ENCODE assay signal across 19 cellular contexts in the genomic region with DNA sequence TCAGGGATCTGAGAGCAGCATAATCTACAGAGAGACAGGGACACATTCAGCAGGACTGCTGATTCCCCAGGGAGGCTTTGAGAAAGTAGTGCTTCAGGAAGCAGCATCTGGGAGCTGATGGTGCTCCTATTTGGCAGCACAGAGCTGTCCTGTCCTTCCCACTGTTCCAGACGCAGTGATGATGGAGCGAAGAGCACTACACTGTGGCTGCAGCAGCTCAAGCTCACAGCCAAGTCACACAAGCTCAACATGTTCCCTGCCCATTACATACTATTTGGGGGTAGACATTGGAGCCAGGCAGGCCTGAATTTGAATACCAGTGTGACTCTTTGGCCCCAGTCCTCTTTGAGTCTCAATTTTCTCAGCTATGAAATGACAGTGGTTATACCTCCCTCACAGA. TPM values are rescaled to one million over a fixed set of nuclear protein-coding genes. Genes with fewer than 3 reads are reported as not detected.
DNase-seq lines count a peak whose midpoint lies in the region; ATAC-seq, FAIRE-seq and TF ChIP-seq lines count a peak whose summit lies in the region.
"Had no signal": no experiment of that assay in that cellular context is flagged by ENCODE, and none has a peak within 500 bp of the region (broad histone marks: within the 10 kb centered on the region; RNA-seq: fewer than 3 reads in every experiment).

No MANE protein-coding gene starts in this region.

- no peak overlapping the region for H3K4me3 Mint-ChIP-seq in activated CD8-positive, alpha-beta T cell treated with anti-CD3 and anti-CD28 coated beads, Interleukin-2, amount 10 ng/mL, durations not matched to agents 7 days and 5 days
- no peak overlapping the region for H3K4me3 Mint-ChIP-seq in activated CD8-positive, alpha-beta T cell treated with anti-CD3 and anti-CD28 coated beads for 36 hours
- H3K4me3 Mint-ChIP-seq in CD4-positive, CD25-positive, alpha-beta regulatory T cell, result peak overlapping the region in 1 of 4 donors; percentile 53
- H3K4me3 Mint-ChIP-seq: CD4-positive, alpha-beta T cell; HFFc6 had no signal

- peaks cover 21% of the 10 kb centered on the region for H3K9me3 Mint-ChIP-seq in activated CD8-positive, alpha-beta T cell treated with anti-CD3 and anti-CD28 coated beads, Interleukin-2, amount 10 ng/mL, durations not matched to agents 7 days and 5 days (ENCODE audit: insufficient read depth)
- no peaks in the 10 kb centered on the region for H3K9me3 Mint-ChIP-seq in activated CD8-positive, alpha-beta T cell treated with anti-CD3 and anti-CD28 coated beads for 36 hours
- H3K9me3 Mint-ChIP-seq in CD4-positive, CD25-positive, alpha-beta regulatory T cell, result peaks cover 0 to 2% (median 0%) of the 10 kb centered on the region in 7 donors
- H3K9me3 Mint-ChIP-seq: CD4-positive, alpha-beta T cell; HFFc6 had no signal

- in situ Hi-C loops in Panc1 (cut with HindIII; ENCODE audit: low pct_unique_long_range_greater_than_20kb, low sequenced_read_pairs) (no loop called here), K562 (cut with MboI) (no loop called here)

- H3K27ac Mint-ChIP-seq in activated CD8-positive, alpha-beta T cell treated with anti-CD3 and anti-CD28 coated beads, Interleukin-2, amount 10 ng/mL, durations not matched to agents 7 days and 5 days, result peak overlapping the region; percentile 31
- H3K27ac Mint-ChIP-seq in activated CD8-positive, alpha-beta T cell treated with anti-CD3 and anti-CD28 coated beads for 36 hours, result no peak overlapping the region
- peak overlapping the region in 2 of 3 donors; percentile 19 to 42 for H3K27ac Mint-ChIP-seq in CD4-positive, CD25-positive, alpha-beta regulatory T cell
- H3K27ac Mint-ChIP-seq: CD4-positive, alpha-beta T cell; HFFc6 had no signal

- no peak overlapping the region for H3K27ac ChIP-seq in CD4-positive, CD25-positive, alpha-beta regulatory T cell (ENCODE audit: insufficient read depth, low read length, poor library complexity, severe bottlenecking)
- H3K27ac ChIP-seq in Panc1 (ENCODE audit: low read length) (peak overlapping the region; percentile 55), K562 (ENCODE audit: extremely low read depth, low read depth, low read length) (no peak overlapping the region)
- H3K27ac ChIP-seq: SJCRH30 had no signal

- H3K4me2 ChIP-seq in K562 (ENCODE audit: insufficient read depth, low read length), result no peak overlapping the region

- TF ChIP-seq POLR2A in K562 (conservative IDR thresholded peaks at IDR 0.05), result no peak

- FAIRE-seq in K562 (lab: Jason Lieb, UNC), result no peak
- FAIRE-seq: GM19239 had no signal

- H3K36me3 Mint-ChIP-seq in activated CD8-positive, alpha-beta T cell treated with anti-CD3 and anti-CD28 coated beads, Interleukin-2, amount 10 ng/mL, durations not matched to agents 7 days and 5 days (ENCODE audit: low read depth), result peaks cover 27% of the 10 kb centered on the region
- H3K36me3 Mint-ChIP-seq in activated CD8-positive, alpha-beta T cell treated with anti-CD3 and anti-CD28 coated beads for 36 hours (ENCODE audit: low read depth), result no peaks in the 10 kb centered on the region
- H3K36me3 Mint-ChIP-seq in CD4-positive, CD25-positive, alpha-beta regulatory T cell, result peaks cover 3% of the 10 kb centered on the region

- H3K36me3 ChIP-seq in CD4-positive, CD25-positive, alpha-beta regulatory T cell (ENCODE audit: control insufficient read depth, insufficient read depth, low read length), result no peaks in the 10 kb centered on the region
- H3K36me3 ChIP-seq in Panc1 (ENCODE audit: control insufficient read depth, insufficient read depth, low read length) (no peaks in the 10 kb centered on the region), K562 (ENCODE audit: control insufficient read depth, insufficient read depth, low read length) (no peaks in the 10 kb centered on the region)
- H3K36me3 ChIP-seq: SJCRH30 had no signal

- H3K9me3 ChIP-seq in CD4-positive, CD25-positive, alpha-beta regulatory T cell (ENCODE audit: control insufficient read depth in 2 of 2, low read length in 2 of 2), result no peaks in the 10 kb centered on the region
- H3K9me3 ChIP-seq in Panc1 (ENCODE audit: control insufficient read depth, insufficient read depth, low read depth, low read length), result no peaks in the 10 kb centered on the region
- no peaks in the 10 kb centered on the region for H3K9me3 ChIP-seq in K562 (replicated peaks; ENCODE audit: control insufficient read depth, insufficient read depth, low read depth, low read length)
- H3K9me3 ChIP-seq: SJCRH30 had no signal

- no peak for TF ChIP-seq RAD21 in K562 (CRISPR knock-in tag; conservative IDR thresholded peaks at IDR 0.05 in 1 of 2, IDR thresholded peaks at IDR 0.05 in 1 of 2)

- H3K27me3 ChIP-seq in CD4-positive, CD25-positive, alpha-beta regulatory T cell (ENCODE audit: control insufficient read depth, insufficient read depth, low read length), result no peaks in the 10 kb centered on the region
- no peaks in the 10 kb centered on the region for H3K27me3 ChIP-seq in Panc1 (ENCODE audit: control insufficient read depth, insufficient read depth, low read length)
- no peaks in the 10 kb centered on the region for H3K27me3 ChIP-seq in K562 (ENCODE audit: control insufficient read depth in 2 of 2, insufficient read depth in 2 of 2, low read length in 2 of 2)
- H3K27me3 ChIP-seq: SJCRH30 had no signal

- peaks cover 71% of the 10 kb centered on the region for H3K4me1 Mint-ChIP-seq in activated CD8-positive, alpha-beta T cell treated with anti-CD3 and anti-CD28 coated beads, Interleukin-2, amount 10 ng/mL, durations not matched to agents 7 days and 5 days (ENCODE audit: low read depth)
- H3K4me1 Mint-ChIP-seq in activated CD8-positive, alpha-beta T cell treated with anti-CD3 and anti-CD28 coated beads for 36 hours (ENCODE audit: low read depth), result peaks cover 52% of the 10 kb centered on the region
- peaks cover 41 to 68% (median 55%) of the 10 kb centered on the region in 4 donors for H3K4me1 Mint-ChIP-seq in CD4-positive, CD25-positive, alpha-beta regulatory T cell

- TF ChIP-seq EP300 in K562 (IDR thresholded peaks at IDR 0.05; ENCODE audit: low read length), result no peak

- H3K9ac ChIP-seq in K562 (ENCODE audit: insufficient read depth in 1 of 2, low read depth in 2 of 2, low read length in 2 of 2), result peak overlapping the region in 1 of 2 experiments; percentile 7; a peak in 1 of 4 replicates

- no peak for DNase-seq in activated CD8-positive, alpha-beta T cell treated with anti-CD3 and anti-CD28 coated beads, Interleukin-2, amount 10 ng/mL, durations not matched to agents 7 days and 5 days
- no peak for DNase-seq in activated CD8-positive, alpha-beta T cell treated with anti-CD3 and anti-CD28 coated beads for 36 hours
- DNase-seq in CD4-positive, CD25-positive, alpha-beta regulatory T cell, result no peak
- DNase-seq in Panc1 (ENCODE audit: low read depth, low spot score) (no peak), K562 (ENCODE audit: extremely low read depth in 1 of 4, low spot score in 3 of 4) (no peak), HEK293T (ENCODE audit: extremely low spot score) (no peak)
- DNase-seq: ACHN; AML-193; CD4-positive, alpha-beta T cell; HFFc6; Kasumi-1; MM.1S; NCI-H1092 treated with DMSO at 0.1 percent for 48 hours; NCI-H1694; NCI-H524; SJCRH30 had no signal

- intact Hi-C loops in activated CD8-positive, alpha-beta T cell treated with anti-CD3 and anti-CD28 coated beads for 36 hours (cut with micrococcal nuclease), result loop anchor here (5.0 kb wide), 1 partner anchor 72 kb away; no protein-coding TSS in a partner anchor
- intact Hi-C loops in Panc1 (cut with micrococcal nuclease; ENCODE audit: unreplicated experiment) (no loop called here), K562 (cut with micrococcal nuclease) (no loop called here)

- POLR2A ChIA-PET in activated CD8-positive, alpha-beta T cell treated with anti-CD3 and anti-CD28 coated beads, Interleukin-2, amount 10 ng/mL, durations not matched to agents 7 days and 5 days (lab: Charles Lee), result no interaction called here
- POLR2A ChIA-PET in activated CD8-positive, alpha-beta T cell treated with anti-CD3 and anti-CD28 coated beads for 36 hours (lab: Charles Lee), result interaction anchor here (1.2 to 3.7 kb wide), 2 partner anchors 15 to 101 kb away, joined by 3 to 22 read pairs; partner anchors contain the start of genes GALM and SRSF7
- POLR2A ChIA-PET in Panc1 (lab: Charles Lee) (interaction anchor here (0.6 kb wide), 1 partner anchor 101 kb away, joined by 3 read pairs; no protein-coding TSS in a partner anchor), K562 (lab: Yijun Ruan, JAX) (no interaction called here), HEK293T (lab: Yijun Ruan, JAX) (interaction anchor here (0.7 to 1.8 kb wide), 3 partner anchors 11 to 101 kb away, joined by 3 to 4 read pairs (median 3); partner anchors contain the start of genes GALM and SRSF7)

- no peaks in the 10 kb centered on the region for H4K20me1 ChIP-seq in K562 (replicated peaks; ENCODE audit: control insufficient read depth, insufficient read depth, low read length)

- 96% methylated on average over 2 of the region's 2 CpGs for whole genome bisulfite sequencing in K562 (ENCODE audit: insufficient coverage, low coverage, missing lambda C conversion rate)

- no peak overlapping the region for H3K4me3 ChIP-seq in CD4-positive, CD25-positive, alpha-beta regulatory T cell (ENCODE audit: low read depth, low read length)
- H3K4me3 ChIP-seq in Panc1 (ENCODE audit: low read depth in 2 of 2, low read length in 2 of 2) (no peak overlapping the region), K562 (no peak overlapping the region)
- H3K4me3 ChIP-seq: SJCRH30 had no signal

- no peak for ATAC-seq in activated CD8-positive, alpha-beta T cell treated with anti-CD3 and anti-CD28 coated beads, Interleukin-2, amount 10 ng/mL, durations not matched to agents 7 days and 5 days
- ATAC-seq in activated CD8-positive, alpha-beta T cell treated with anti-CD3 and anti-CD28 coated beads for 36 hours, result no peak
- no peak for ATAC-seq in CD4-positive, CD25-positive, alpha-beta regulatory T cell (ENCODE audit: low read depth in 2 of 2)
- ATAC-seq in Panc1, result 0 out of 2 replicates have a peak, but pooled peaks have one; percentile 14
- ATAC-seq in K562, result no peak
- no peak for ATAC-seq in HG03039 (IDR thresholded peaks at IDR 0.05; ENCODE audit: unreplicated experiment)

- CTCF ChIA-PET in activated CD8-positive, alpha-beta T cell treated with anti-CD3 and anti-CD28 coated beads, Interleukin-2, amount 10 ng/mL, durations not matched to agents 7 days and 5 days (lab: Charles Lee), result interaction anchor here (0.9 to 1.3 kb wide), 2 partner anchors 16 to 69 kb away, joined by 3 to 4 read pairs; partner anchors contain the start of gene GALM
- CTCF ChIA-PET in activated CD8-positive, alpha-beta T cell treated with anti-CD3 and anti-CD28 coated beads for 36 hours (lab: Charles Lee), result interaction anchor here (1.0 to 3.8 kb wide), 3 partner anchors 15 to 71 kb away, joined by 4 to 48 read pairs (median 5); partner anchors contain the start of gene GALM
- CTCF ChIA-PET in Panc1 (lab: Charles Lee), result interaction anchor here (0.6 kb wide), 1 partner anchor 68 kb away, joined by 8 read pairs; no protein-coding TSS in a partner anchor
- CTCF ChIA-PET in K562 (lab: Yijun Ruan, JAX; ENCODE audit: low intra/inter-chr PET ratio), result no interaction called here
- CTCF ChIA-PET in HEK293T (lab: Yijun Ruan, JAX), result no interaction called here

- H3K27me3 Mint-ChIP-seq in activated CD8-positive, alpha-beta T cell treated with anti-CD3 and anti-CD28 coated beads, Interleukin-2, amount 10 ng/mL, durations not matched to agents 7 days and 5 days (ENCODE audit: low read depth), result no peaks in the 10 kb centered on the region
- H3K27me3 Mint-ChIP-seq in activated CD8-positive, alpha-beta T cell treated with anti-CD3 and anti-CD28 coated beads for 36 hours, result no peaks in the 10 kb centered on the region
- no peaks in the 10 kb centered on the region for H3K27me3 Mint-ChIP-seq in CD4-positive, CD25-positive, alpha-beta regulatory T cell
- H3K27me3 Mint-ChIP-seq: CD4-positive, alpha-beta T cell had no signal

- no peaks in the 10 kb centered on the region for H3K9me1 ChIP-seq in K562 (ENCODE audit: control insufficient read depth, insufficient read depth, low read length)

- BruUV-seq in Panc1 (replicated peaks; lab: Mats Ljungman, UMichigan) (no TSS peak), K562 (replicated peaks; lab: Mats Ljungman, UMichigan) (no TSS peak)

- peaks cover 43% of the 10 kb centered on the region for H3K4me1 ChIP-seq in CD4-positive, CD25-positive, alpha-beta regulatory T cell (ENCODE audit: control insufficient read depth, insufficient read depth, low read length, poor library complexity, severe bottlenecking)
- peaks cover 20% of the 10 kb centered on the region; the same call in 1 of the 2 replicates for H3K4me1 ChIP-seq in Panc1 (ENCODE audit: control insufficient read depth, insufficient read depth, low read length)
- H3K4me1 ChIP-seq in K562 (replicated peaks in 1 of 2; ENCODE audit: control insufficient read depth in 2 of 2, insufficient read depth in 2 of 2, low read length in 2 of 2), result peaks cover 38 to 67% of the 10 kb centered on the region in 2 experiments

- H3K79me2 ChIP-seq in K562 (ENCODE audit: control insufficient read depth, insufficient read depth, low read length), result no peaks in the 10 kb centered on the region

- TF ChIP-seq CTCF in activated CD8-positive, alpha-beta T cell treated with anti-CD3 and anti-CD28 coated beads for 36 hours (IDR thresholded peaks at IDR 0.05), result no peak
- TF ChIP-seq CTCF in Panc1 (IDR thresholded peaks at IDR 0.05) (no peak), K562 (IDR thresholded peaks at IDR 0.05 in 2 of 3, conservative IDR thresholded peaks at IDR 0.05 in 1 of 3; ENCODE audit: insufficient read depth in 2 of 3, low read depth in 1 of 3, low read length in 3 of 3) (no peak)

- H2AFZ ChIP-seq in K562 (ENCODE audit: low read depth, low read length), result 0 out of 2 replicates have a peak overlapping the region, but pooled peaks have one; percentile 5

RNA-seq across cellular contexts. Expression of gene GALM, which starts 15.2 kb away (rescaled TPM):
- 10 to 100 TPM; 27.6 TPM for total RNA-seq in activated CD8-positive, alpha-beta T cell treated with anti-CD3 and anti-CD28 coated beads, Interleukin-2, amount 10 ng/mL, durations not matched to agents 7 days and 5 days
- total RNA-seq in activated CD8-positive, alpha-beta T cell treated with anti-CD3 and anti-CD28 coated beads for 36 hours, result 10 to 100 TPM; 38.3 to 40.6 TPM
- 46.8 TPM for total RNA-seq in CD4-positive, CD25-positive, alpha-beta regulatory T cell
- polyA plus RNA-seq in CD4-positive, CD25-positive, alpha-beta regulatory T cell, result 10 to 100 TPM; 47.5 to 75.2 (median 51.4) TPM
- total RNA-seq in Panc1 (2021; ENCODE audit: unreplicated experiment) (20.5 TPM), K562 (2014; rRNA removed) (21.8 and 27.9 TPM in 2 replicates), K562 (2014; rRNA removed; fragmentation: Illumina TruSeq; extraction: Trizol) (26.3 and 27.3 TPM in 2 replicates), K562 (2015; rRNA removed; fragmentation: Illumina TruSeq; extraction: Trizol) (22.1 and 23.9 TPM in 2 replicates), K562 (2021) (21.8 and 22.7 TPM in 2 replicates)
- 23.3 TPM for polyA plus RNA-seq in Panc1 (2012; ENCODE audit: insufficient read length)
- total RNA-seq in K562 (2011; cell fraction: chromatin; rRNA removed; ENCODE audit: low replicate concordance), result 19.3 and 29.1 TPM in 2 replicates
- total RNA-seq in K562 (2011; cell fraction: nucleolus; rRNA removed), result 22.4 and 22.5 TPM in 2 replicates
- 13.8 and 21.6 TPM in 2 replicates for total RNA-seq in K562 (2011; cell fraction: nucleoplasm; rRNA removed)
- polyA plus RNA-seq in K562 (2011; rRNA removed) (36.8 and 43.6 TPM in 2 replicates), K562 (2014; fragmentation: Illumina TruSeq; extraction: Trizol) (32.7 and 33.4 TPM in 2 replicates), K562 (2014; fragmentation: Nextera tagmentation; extraction: Ambion mirVana) (10 to 100 TPM; 38.0 to 51.7 TPM), K562 (2014; rRNA removed) (23.3 and 24.3 TPM in 2 replicates)
- 23.9 and 46.7 TPM in 2 replicates for polyA plus RNA-seq in K562 (2011; cell fraction: cytosol; rRNA removed)
- 10.8 and 14.1 TPM in 2 replicates for polyA plus RNA-seq in K562 (2011; cell fraction: nucleus; rRNA removed)
- 14.1 and 59.1 TPM in 2 replicates for polyA plus RNA-seq in K562 (2012)
- 38.4 and 42.7 TPM in 2 replicates for polyA minus RNA-seq in K562 (2011; rRNA and poly(A)+ RNA removed)
- 21.8 and 25.5 TPM in 2 replicates for polyA minus RNA-seq in K562 (2011; cell fraction: cytosol; rRNA and poly(A)+ RNA removed)
- polyA minus RNA-seq in K562 (2011; cell fraction: nucleus; rRNA and poly(A)+ RNA removed), result 20.1 and 28.8 TPM in 2 replicates
- total RNA-seq: H4 had no signal

RNA-seq across cellular contexts. Expression of gene HNRNPLL, which starts 48.0 kb away (rescaled TPM):
- total RNA-seq in activated CD8-positive, alpha-beta T cell treated with anti-CD3 and anti-CD28 coated beads, Interleukin-2, amount 10 ng/mL, durations not matched to agents 7 days and 5 days, result 10 to 100 TPM; 46.5 to 46.6 TPM
- total RNA-seq in activated CD8-positive, alpha-beta T cell treated with anti-CD3 and anti-CD28 coated beads for 36 hours, result 10 to 100 TPM; 54.9 to 55.3 TPM
- total RNA-seq in CD4-positive, CD25-positive, alpha-beta regulatory T cell, result 124 TPM
- 10 to 100 TPM; 59.6 to 81.3 (median 69.9) TPM for polyA plus RNA-seq in CD4-positive, CD25-positive, alpha-beta regulatory T cell
- total RNA-seq in Panc1 (2021; ENCODE audit: unreplicated experiment) (69.8 TPM), K562 (2014; rRNA removed) (67.5 and 73.0 TPM in 2 replicates), K562 (2014; rRNA removed; fragmentation: Illumina TruSeq; extraction: Trizol) (86.9 and 102 TPM in 2 replicates), K562 (2015; rRNA removed; fragmentation: Illumina TruSeq; extraction: Trizol) (57.1 and 57.8 TPM in 2 replicates), K562 (2021) (85.4 and 94.0 TPM in 2 replicates)
- polyA plus RNA-seq in Panc1 (2012; ENCODE audit: insufficient read length), result 25.6 TPM
- 95.1 and 247 TPM in 2 replicates for total RNA-seq in K562 (2011; cell fraction: chromatin; rRNA removed; ENCODE audit: low replicate concordance)
- total RNA-seq in K562 (2011; cell fraction: nucleolus; rRNA removed), result 40.4 and 52.4 TPM in 2 replicates
- total RNA-seq in K562 (2011; cell fraction: nucleoplasm; rRNA removed), result 85.7 and 116 TPM in 2 replicates
- polyA plus RNA-seq in K562 (2011; rRNA removed) (99.7 and 135 TPM in 2 replicates), K562 (2014; fragmentation: Illumina TruSeq; extraction: Trizol) (46.8 and 49.3 TPM in 2 replicates), K562 (2014; fragmentation: Nextera tagmentation; extraction: Ambion mirVana) (10 to 100 TPM; 19.8 to 24.7 TPM), K562 (2014; rRNA removed) (45.2 and 55.8 TPM in 2 replicates)
- 21.9 and 34.3 TPM in 2 replicates for polyA plus RNA-seq in K562 (2011; cell fraction: cytosol; rRNA removed)
- polyA plus RNA-seq in K562 (2011; cell fraction: nucleus; rRNA removed), result 60.8 and 87.5 TPM in 2 replicates
- 41.1 and 47.5 TPM in 2 replicates for polyA plus RNA-seq in K562 (2012)
- polyA minus RNA-seq in K562 (2011; rRNA and poly(A)+ RNA removed), result 160 and 182 TPM in 2 replicates
- 50.5 and 52.8 TPM in 2 replicates for polyA minus RNA-seq in K562 (2011; cell fraction: cytosol; rRNA and poly(A)+ RNA removed)
- polyA minus RNA-seq in K562 (2011; cell fraction: nucleus; rRNA and poly(A)+ RNA removed), result 79.6 and 164 TPM in 2 replicates

Comparison
In these comparisons a context has a peak if more than half of its experiments do, and no peak if none do; other contexts are left out.
1. POLR2A ChIA-PET loops: an anchor here in activated CD8-positive, alpha-beta T cell treated with anti-CD3 and anti-CD28 coated beads for 36 hours (1.2 to 3.7 kb wide), Panc1 (0.6 kb wide) and HEK293T (0.7 to 1.8 kb wide); none called in activated CD8-positive, alpha-beta T cell treated with anti-CD3 and anti-CD28 coated beads, Interleukin-2, amount 10 ng/mL, durations not matched to agents 7 days and 5 days and K562.
2. CTCF ChIA-PET loops: an anchor here in activated CD8-positive, alpha-beta T cell treated with anti-CD3 and anti-CD28 coated beads, Interleukin-2, amount 10 ng/mL, durations not matched to agents 7 days and 5 days (0.9 to 1.3 kb wide), activated CD8-positive, alpha-beta T cell treated with anti-CD3 and anti-CD28 coated beads for 36 hours (1.0 to 3.8 kb wide) and Panc1 (0.6 kb wide); none called in K562 and HEK293T.